Comparison of ENCODE assay signal across 21 cellular contexts in genomic region chr15:81011593-81011992, GRCh38. TPM values are rescaled to one million over a fixed set of nuclear protein-coding genes. Genes with fewer than 3 reads are reported as not detected.
DNase-seq lines count a peak whose midpoint lies in the region; ATAC-seq and TF ChIP-seq lines count a peak whose summit lies in the region.
"Had no signal": no experiment of that assay in that cellular context is flagged by ENCODE, and none has a peak within 500 bp of the region (broad histone marks: within the 10 kb centered on the region; RNA-seq: fewer than 3 reads in every experiment).

No MANE protein-coding gene starts in this region.

- H3K4me3 Mint-ChIP-seq in endodermal cell, result no peak overlapping the region
- H3K4me3 Mint-ChIP-seq: CD8-positive, alpha-beta T cell had no signal

- no peaks in the 10 kb centered on the region for H3K27me3 ChIP-seq in endodermal cell (ENCODE audit: control insufficient read depth, insufficient read depth, low read length, poor library complexity, severe bottlenecking)
- H3K27me3 ChIP-seq: BLaER1, MG63, SJSA1 had no signal

- H3K36me3 Mint-ChIP-seq in endodermal cell (ENCODE audit: low read depth), result no peaks in the 10 kb centered on the region

- no peaks in the 10 kb centered on the region for H3K9me3 ChIP-seq in endodermal cell (ENCODE audit: control insufficient read depth, low read length)
- H3K9me3 ChIP-seq: BLaER1, MG63, SJSA1 had no signal

- H3K4me3 ChIP-seq in AG10803 (ENCODE audit: low read length) (no peak overlapping the region), fibroblast of villous mesenchyme (ENCODE audit: low read depth, low read length) (no peak overlapping the region), endodermal cell (ENCODE audit: low read length) (no peak overlapping the region)
- H3K4me3 ChIP-seq: BLaER1, MG63, SJSA1 had no signal

- H3K27me3 Mint-ChIP-seq in endodermal cell (ENCODE audit: insufficient read depth), result no peaks in the 10 kb centered on the region

- TF ChIP-seq CTCF in AG10803 (conservative IDR thresholded peaks at IDR 0.05; ENCODE audit: low read length) (no peak), fibroblast of villous mesenchyme (IDR thresholded peaks at IDR 0.05; ENCODE audit: insufficient read depth, low read depth, low read length) (no peak), endodermal cell (conservative IDR thresholded peaks at IDR 0.05) (no peak)

- H3K27ac ChIP-seq in endodermal cell (ENCODE audit: low read depth, low read length), result no peak overlapping the region
- H3K27ac ChIP-seq: BLaER1, SJSA1 had no signal

- peaks cover 4% of the 10 kb centered on the region for H3K4me1 ChIP-seq in endodermal cell (ENCODE audit: control insufficient read depth, insufficient read depth, low read length)

- no peak overlapping the region for H3K9ac ChIP-seq in endodermal cell (ENCODE audit: extremely low read depth, low read length, poor library complexity, severe bottlenecking)
- H3K9ac ChIP-seq: BLaER1 had no signal

- DNase-seq in AG10803 (ENCODE audit: low read depth), result peak; percentile 58
- peak; percentile 70 for DNase-seq in LHCN-M2 (ENCODE audit: low read depth)
- peak; percentile 27 for DNase-seq in dermis blood vessel endothelial cell
- peak; percentile 34 for DNase-seq in fibroblast of villous mesenchyme (ENCODE audit: low read depth)
- DNase-seq in endodermal cell, result no peak
- no peak for DNase-seq in effector CD4-positive, alpha-beta T cell
- DNase-seq: Calu3; CD8-positive, alpha-beta T cell; DMS53; Karpas-422; MG63; NCI-H1048; NCI-H1436 treated with DMSO at 0.1 percent for 48 hours; NCI-H2029 treated with DMSO at 0.1 percent for 48 hours; NCI-H2171 treated with DMSO at 0.1 percent for 48 hours; NCI-H446 had no signal

- no peaks in the 10 kb centered on the region for H3K9me3 Mint-ChIP-seq in endodermal cell
- H3K9me3 Mint-ChIP-seq: CD8-positive, alpha-beta T cell had no signal

- H3K4me1 Mint-ChIP-seq in endodermal cell, result peaks cover 9% of the 10 kb centered on the region

- no peak overlapping the region for H3K27ac Mint-ChIP-seq in endodermal cell
- H3K27ac Mint-ChIP-seq: CD8-positive, alpha-beta T cell had no signal

- ATAC-seq in HG03439 (IDR thresholded peaks at IDR 0.05; ENCODE audit: unreplicated experiment) (no peak), HG02642 (IDR thresholded peaks at IDR 0.05; ENCODE audit: poor library complexity, unreplicated experiment) (no peak)
- ATAC-seq: CD8-positive, alpha-beta T cell; Panc1 had no signal

- H3K36me3 ChIP-seq in endodermal cell (ENCODE audit: control insufficient read depth, insufficient read depth, low read length), result no peaks in the 10 kb centered on the region
- H3K36me3 ChIP-seq: SJSA1 had no signal

RNA-seq across cellular contexts. Expression of gene TLNRD1, which starts 10.9 kb away (rescaled TPM):
- total RNA-seq in LHCN-M2 (2014; rRNA removed), result 24.3 and 25.1 TPM in 2 replicates
- 8.5 TPM for polyA plus RNA-seq in LHCN-M2 (2012)
- total RNA-seq in dermis blood vessel endothelial cell, result 20.8 and 25.4 TPM in 2 replicates
- 13.4 and 15.8 TPM in 2 replicates for total RNA-seq in fibroblast of villous mesenchyme
- 10 to 100 TPM; 25.1 to 28.2 TPM for total RNA-seq in endodermal cell
- 14.4 TPM for polyA plus RNA-seq in endodermal cell (2013, experiment 1 of 2)
- polyA plus RNA-seq in endodermal cell (2013, experiment 2 of 2), result 14.3 TPM

RNA-seq across cellular contexts. Expression of gene MESD, which starts 22.0 kb away (rescaled TPM):
- total RNA-seq in LHCN-M2 (2014; rRNA removed), result 17.8 and 19.4 TPM in 2 replicates
- 21.3 TPM for polyA plus RNA-seq in LHCN-M2 (2012)
- total RNA-seq in dermis blood vessel endothelial cell, result 17.0 and 24.3 TPM in 2 replicates
- 17.1 and 24.2 TPM in 2 replicates for total RNA-seq in fibroblast of villous mesenchyme
- total RNA-seq in endodermal cell, result 10 to 100 TPM; 31.7 to 35.8 TPM
- polyA plus RNA-seq in endodermal cell (2013, experiment 1 of 2), result 31.8 TPM
- 31.8 TPM for polyA plus RNA-seq in endodermal cell (2013, experiment 2 of 2)

Comparison
In these comparisons a context has a peak if more than half of its experiments do, and no peak if none do; other contexts are left out.
1. DNase-seq: peak in AG10803 (single experiment), LHCN-M2 (single experiment), dermis blood vessel endothelial cell (single experiment) and fibroblast of villous mesenchyme (single experiment); none in endodermal cell (single experiment) and effector CD4-positive, alpha-beta T cell (single experiment).